ENCODE assay signal across 1 cellular context in the genomic region with DNA sequence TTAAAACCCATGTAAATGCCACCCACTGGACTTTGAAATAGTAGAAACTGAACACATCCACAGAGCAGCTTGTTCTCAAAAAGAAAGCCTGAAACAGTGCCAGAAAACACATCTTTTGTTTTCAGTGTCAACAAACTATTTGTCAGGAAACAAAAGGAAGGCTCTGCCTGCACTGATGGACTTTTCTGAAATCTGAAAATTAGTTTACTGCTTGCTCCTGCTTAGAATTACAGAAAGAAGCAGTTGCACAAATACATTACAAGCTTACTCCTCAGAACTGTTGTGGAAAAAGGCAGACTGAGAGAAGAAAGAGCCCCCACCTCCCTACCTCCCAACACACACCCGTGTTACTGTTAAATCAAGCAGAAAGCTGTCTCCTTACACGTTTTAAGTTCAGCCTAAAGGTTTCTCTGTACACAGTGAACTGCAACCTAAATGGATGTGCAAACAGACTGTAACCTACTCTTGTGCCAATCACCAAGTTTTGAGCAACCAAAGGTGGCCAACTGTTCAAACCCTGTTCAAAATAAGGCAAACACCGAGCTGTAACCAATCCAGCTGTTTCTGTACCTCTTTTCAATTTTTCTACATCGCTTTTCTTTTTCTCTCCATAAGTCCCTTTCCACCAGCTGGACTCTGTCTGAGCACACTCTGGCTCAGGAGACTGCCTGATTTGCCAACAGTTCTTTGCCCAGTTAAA.
TF ChIP-seq lines count a peak whose summit lies in the region.

No MANE protein-coding gene starts in this region.

TF ChIP-seq in SK-N-SH treated with all-trans-retinoic acid at 6 μM for 48 hours, 23 proteins besides CTCF, POLR2A, EP300 and RAD21 (continued from another document):
- TF ChIP-seq ZC3H10 (CRISPR knock-in tag; IDR thresholded peaks at IDR 0.05) = no peak
- TF ChIP-seq GLIS3 (CRISPR knock-in tag; IDR thresholded peaks at IDR 0.05) = no peak
- TF ChIP-seq, protein P1, sequence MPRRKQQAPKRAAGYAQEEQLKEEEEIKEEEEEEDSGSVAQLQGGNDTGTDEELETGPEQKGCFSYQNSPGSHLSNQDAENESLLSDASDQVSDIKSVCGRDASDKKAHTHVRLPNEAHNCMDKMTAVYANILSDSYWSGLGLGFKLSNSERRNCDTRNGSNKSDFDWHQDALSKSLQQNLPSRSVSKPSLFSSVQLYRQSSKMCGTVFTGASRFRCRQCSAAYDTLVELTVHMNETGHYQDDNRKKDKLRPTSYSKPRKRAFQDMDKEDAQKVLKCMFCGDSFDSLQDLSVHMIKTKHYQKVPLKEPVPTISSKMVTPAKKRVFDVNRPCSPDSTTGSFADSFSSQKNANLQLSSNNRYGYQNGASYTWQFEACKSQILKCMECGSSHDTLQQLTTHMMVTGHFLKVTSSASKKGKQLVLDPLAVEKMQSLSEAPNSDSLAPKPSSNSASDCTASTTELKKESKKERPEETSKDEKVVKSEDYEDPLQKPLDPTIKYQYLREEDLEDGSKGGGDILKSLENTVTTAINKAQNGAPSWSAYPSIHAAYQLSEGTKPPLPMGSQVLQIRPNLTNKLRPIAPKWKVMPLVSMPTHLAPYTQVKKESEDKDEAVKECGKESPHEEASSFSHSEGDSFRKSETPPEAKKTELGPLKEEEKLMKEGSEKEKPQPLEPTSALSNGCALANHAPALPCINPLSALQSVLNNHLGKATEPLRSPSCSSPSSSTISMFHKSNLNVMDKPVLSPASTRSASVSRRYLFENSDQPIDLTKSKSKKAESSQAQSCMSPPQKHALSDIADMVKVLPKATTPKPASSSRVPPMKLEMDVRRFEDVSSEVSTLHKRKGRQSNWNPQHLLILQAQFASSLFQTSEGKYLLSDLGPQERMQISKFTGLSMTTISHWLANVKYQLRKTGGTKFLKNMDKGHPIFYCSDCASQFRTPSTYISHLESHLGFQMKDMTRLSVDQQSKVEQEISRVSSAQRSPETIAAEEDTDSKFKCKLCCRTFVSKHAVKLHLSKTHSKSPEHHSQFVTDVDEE (CRISPR knock-in tag; IDR thresholded peaks at IDR 0.05) = no peak
- TF ChIP-seq BACH2 (CRISPR knock-in tag; IDR thresholded peaks at IDR 0.05; ENCODE audit: borderline replicate concordance) = no peak
- no peak for TF ChIP-seq ZNF8 (CRISPR knock-in tag; IDR thresholded peaks at IDR 0.05)
- no peak for TF ChIP-seq SNAI2 (CRISPR knock-in tag; IDR thresholded peaks at IDR 0.05)
- no peak for TF ChIP-seq ZNF70 (CRISPR knock-in tag; IDR thresholded peaks at IDR 0.05)
